Comparison of ENCODE assay signal across 35 cellular contexts in genomic region chr4:133995243-133995960, GRCh38.
"Had no signal": no experiment of that assay in that cellular context is flagged by ENCODE, and none has a peak within 500 bp of the region (broad histone marks: within the 10 kb centered on the region; RNA-seq: fewer than 3 reads in every experiment).

No MANE protein-coding gene starts in this region.

- H3K4me1 ChIP-seq: adrenal gland, body of pancreas, breast epithelium had no signal

- DNase-seq: activated B cell treated with CpG ODN at 0.5 μM for 24 hours; activated CD4-positive, alpha-beta memory T cell treated with anti-CD3 and anti-CD28 coated beads for 36 hours; activated CD4-positive, alpha-beta T cell treated with anti-CD3 and anti-CD28 coated beads for 4 hours; activated CD4-positive, alpha-beta T cell treated with anti-CD3 and anti-CD28 coated beads, Interleukin-2, amount 10 ng/mL, durations not matched to agents 24 days and 14 days; activated CD4-positive, alpha-beta T cell treated with anti-CD3 and anti-CD28 coated beads, Interleukin-2, amount 50 U/mL, for 1 hour; activated CD4-positive, alpha-beta T cell treated with anti-CD3 and anti-CD28 coated beads, Interleukin-2, amount 50 U/mL, for 4 hours; activated CD4-positive, CD25-positive, alpha-beta regulatory T cell treated with anti-CD3 and anti-CD28 coated beads, Interleukin-2, amount 50 U/mL, for 72 hours; activated CD8-positive, alpha-beta memory T cell treated with anti-CD3 and anti-CD28 coated beads, Interleukin-2, amount 50 U/mL, for 4 hours; activated CD8-positive, alpha-beta T cell treated with anti-CD3 and anti-CD28 coated beads for 36 hours; activated effector memory CD4-positive, alpha-beta T cell treated with anti-CD3 and anti-CD28 coated beads, Interleukin-2, amount 50 U/mL, for 16 hours; activated gamma-delta T cell treated with Interleukin-2 at 50 U/mL for 16 hours; activated naive CD4-positive, alpha-beta T cell; activated naive CD4-positive, alpha-beta T cell treated with anti-CD3 and anti-CD28 coated beads for 36 hours; activated naive CD4-positive, alpha-beta T cell treated with anti-CD3 and anti-CD28 coated beads, Interleukin-2, amount 50 U/mL, for 16 hours; activated naive CD8-positive, alpha-beta T cell treated with anti-CD3 and anti-CD28 coated beads for 36 hours; activated T-cell treated with anti-CD3 and anti-CD28 coated beads for 4 hours; activated T-cell treated with anti-CD3 and anti-CD28 coated beads, Interleukin-2, amount 50 U/mL, for 1 hour; activated T-cell treated with anti-CD3 and anti-CD28 coated beads, Interleukin-2, amount 50 U/mL, for 4 hours; activated T-cell treated with anti-CD3 and anti-CD28 coated beads, Interleukin-2, amount 50 U/mL, for 72 hours; adrenal gland; amniotic stem cell; aorta; body of pancreas; brain microvascular endothelial cell; central memory CD4-positive, alpha-beta T cell; T-helper 1 cell; T-helper 2 cell; T-helper 9 cell had no signal

- H3K27me3 Mint-ChIP-seq: activated B cell treated with CpG ODN at 0.5 μM for 24 hours; activated CD4-positive, alpha-beta memory T cell treated with anti-CD3 and anti-CD28 coated beads for 36 hours; activated CD4-positive, alpha-beta T cell treated with anti-CD3 and anti-CD28 coated beads, Interleukin-2, amount 10 ng/mL, durations not matched to agents 24 days and 14 days; activated CD8-positive, alpha-beta T cell treated with anti-CD3 and anti-CD28 coated beads for 36 hours; activated naive CD8-positive, alpha-beta T cell treated with anti-CD3 and anti-CD28 coated beads for 36 hours; activated T-helper 17 cell treated with anti-CD3 and anti-CD28 coated beads, Interleukin-2, amount 50 U/mL, for 72 hours had no signal

- H3K9me3 ChIP-seq: adrenal gland had no signal

- H3K36me3 Mint-ChIP-seq: activated CD4-positive, alpha-beta memory T cell treated with anti-CD3 and anti-CD28 coated beads for 36 hours; activated naive CD8-positive, alpha-beta T cell treated with anti-CD3 and anti-CD28 coated beads for 36 hours had no signal

- H3K4me1 Mint-ChIP-seq: activated B cell treated with CpG ODN at 0.5 μM for 24 hours; activated CD4-positive, alpha-beta T cell treated with anti-CD3 and anti-CD28 coated beads, Interleukin-2, amount 10 ng/mL, durations not matched to agents 24 days and 14 days; activated naive CD8-positive, alpha-beta T cell treated with anti-CD3 and anti-CD28 coated beads for 36 hours; activated T-helper 17 cell treated with anti-CD3 and anti-CD28 coated beads, Interleukin-2, amount 50 U/mL, for 72 hours had no signal

- H3K36me3 ChIP-seq: adrenal gland, brain microvascular endothelial cell, breast epithelium had no signal

- H3K27ac ChIP-seq: adrenal gland, body of pancreas, brain microvascular endothelial cell, breast epithelium, VCaP had no signal

- H3K9me3 Mint-ChIP-seq: activated CD4-positive, alpha-beta T cell treated with anti-CD3 and anti-CD28 coated beads, Interleukin-2, amount 10 ng/mL, durations not matched to agents 24 days and 14 days had no signal

- H3K4me3 ChIP-seq: adrenal gland, body of pancreas, breast epithelium had no signal

- H3K27me3 ChIP-seq: adrenal gland, body of pancreas, brain microvascular endothelial cell, breast epithelium had no signal

- H3K4me3 Mint-ChIP-seq: activated B cell treated with CpG ODN at 0.5 μM for 24 hours; activated CD4-positive, alpha-beta memory T cell treated with anti-CD3 and anti-CD28 coated beads for 36 hours; activated CD4-positive, alpha-beta T cell treated with anti-CD3 and anti-CD28 coated beads, Interleukin-2, amount 10 ng/mL, durations not matched to agents 24 days and 14 days; activated CD8-positive, alpha-beta T cell treated with anti-CD3 and anti-CD28 coated beads for 36 hours; activated naive CD4-positive, alpha-beta T cell treated with anti-CD3 and anti-CD28 coated beads for 36 hours; activated naive CD8-positive, alpha-beta T cell treated with anti-CD3 and anti-CD28 coated beads for 36 hours; activated T-cell treated with anti-CD3 and anti-CD28 coated beads, Interleukin-2, amount 50 U/mL, for 4 hours; activated T-cell treated with anti-CD3 and anti-CD28 coated beads, Interleukin-2, amount 50 U/mL, for 72 hours; activated T-helper 1 cell treated with anti-CD3 and anti-CD28 coated beads, Interleukin-12 subunit alpha, Interleukin-12 subunit beta, Interleukin-2, Interleukin-4 antibody, amounts not matched to agents 30 ng/mL and 10 ng/mL and 1 ng/mL, durations not matched to agents 14 hours and 24 hours and 36 hours; activated T-helper 17 cell treated with anti-CD3 and anti-CD28 coated beads, Interleukin-2, amount 50 U/mL, for 72 hours; T-helper 1 cell treated with Interleukin-12 subunit alpha and Interleukin-12 subunit beta and Interleukin-4 antibody, amounts not matched to agents 30 μg/mL and 1 μg/mL, for 36 hours; T-helper 2 cell treated with Interferon-gamma antibody and Interleukin-4, amounts not matched to agents 5 μg/mL and 100 μg/mL, for 36 hours had no signal

- H3K27ac Mint-ChIP-seq: activated B cell treated with CpG ODN at 0.5 μM for 24 hours; activated CD4-positive, alpha-beta memory T cell treated with anti-CD3 and anti-CD28 coated beads for 36 hours; activated CD4-positive, alpha-beta T cell treated with anti-CD3 and anti-CD28 coated beads, Interleukin-2, amount 10 ng/mL, durations not matched to agents 24 days and 14 days; activated CD8-positive, alpha-beta T cell treated with anti-CD3 and anti-CD28 coated beads for 36 hours; activated naive CD4-positive, alpha-beta T cell treated with anti-CD3 and anti-CD28 coated beads for 36 hours; activated naive CD4-positive, alpha-beta T cell treated with anti-CD3 and anti-CD28 coated beads, Interleukin-2, amount 50 U/mL, for 72 hours; activated naive CD8-positive, alpha-beta T cell treated with anti-CD3 and anti-CD28 coated beads for 36 hours; activated T-cell treated with anti-CD3 and anti-CD28 coated beads, Interleukin-2, amount 50 U/mL, for 72 hours; activated T-helper 1 cell treated with anti-CD3 and anti-CD28 coated beads, Interleukin-12 subunit alpha, Interleukin-12 subunit beta, Interleukin-2, Interleukin-4 antibody, amounts not matched to agents 30 ng/mL and 10 ng/mL and 1 ng/mL, durations not matched to agents 14 hours and 24 hours and 36 hours; activated T-helper 17 cell treated with anti-CD3 and anti-CD28 coated beads, Interleukin-2, amount 50 U/mL, for 72 hours; T-helper 1 cell treated with Interleukin-12 subunit alpha and Interleukin-12 subunit beta and Interleukin-4 antibody, amounts not matched to agents 30 μg/mL and 1 μg/mL, for 36 hours; T-helper 2 cell treated with Interferon-gamma antibody and Interleukin-4, amounts not matched to agents 5 μg/mL and 100 μg/mL, for 36 hours had no signal
